1 cellular context compared by ENCODE assay signal in genomic region chr9:130886981-130887380, GRCh38.
TF ChIP-seq lines count a peak whose summit lies in the region.

No MANE protein-coding gene starts in this region.

TF ChIP-seq in WTC11, 78 proteins besides CTCF, POLR2A, EP300 and RAD21 (continued from another document):
- no peak for TF ChIP-seq ERG (CRISPR knock-in tag; IDR thresholded peaks at IDR 0.05)
- no peak for TF ChIP-seq ATF3 (CRISPR knock-in tag; conservative IDR thresholded peaks at IDR 0.05)
- no peak for TF ChIP-seq NR2C2 (CRISPR knock-in tag; IDR thresholded peaks at IDR 0.05)
- no peak for TF ChIP-seq AR (CRISPR knock-in tag; IDR thresholded peaks at IDR 0.05)
- TF ChIP-seq SMAD3 (CRISPR knock-in tag; IDR thresholded peaks at IDR 0.05; ENCODE audit: borderline replicate concordance) = no peak
